ENCODE assay signal across 20 cellular contexts in genomic region chr13:22793598-22794134, GRCh38.
DNase-seq lines count a peak whose midpoint lies in the region; ATAC-seq and TF ChIP-seq lines count a peak whose summit lies in the region.
"Had no signal": no experiment of that assay in that cellular context is flagged by ENCODE, and none has a peak within 500 bp of the region (broad histone marks: within the 10 kb centered on the region; RNA-seq: fewer than 3 reads in every experiment).

No MANE protein-coding gene starts in this region.

- no peaks in the 10 kb centered on the region for H3K9me3 ChIP-seq in cardiac muscle cell (ENCODE audit: low read depth)
- H3K9me3 ChIP-seq in left lung = no peaks in the 10 kb centered on the region
- H3K9me3 ChIP-seq: BLaER1 treated with 17β-estradiol and CSF1 and Interleukin-3, amounts not matched to agents 10 nM and 100 nM; transverse colon had no signal

- H3K4me3 ChIP-seq in cardiac muscle cell (no peak overlapping the region), brain microvascular endothelial cell (ENCODE audit: low read depth, low read length) (no peak overlapping the region), left lung (no peak overlapping the region)
- H3K4me3 ChIP-seq: BLaER1 treated with 17β-estradiol and CSF1 and Interleukin-3, amounts not matched to agents 10 nM and 100 nM; coronary artery; transverse colon had no signal

- TF ChIP-seq CTCF in cardiac muscle cell (IDR thresholded peaks at IDR 0.05; ENCODE audit: low read depth, low read length) (no peak), brain microvascular endothelial cell (IDR thresholded peaks at IDR 0.05; ENCODE audit: low read depth, low read length, missing control alignments) (no peak), left lung (IDR thresholded peaks at IDR 0.05) (no peak), GM13976 (IDR thresholded peaks at IDR 0.05; ENCODE audit: borderline replicate concordance, control extremely low read depth, extremely low read depth, insufficient read depth, missing control alignments) (no peak)

- peak in 1 of 2 donors; percentile 32 for DNase-seq in cardiac muscle cell (ENCODE audit: low read depth in 1 of 2, low spot score in 1 of 2)
- no peak for DNase-seq in left ventricle myocardium superior
- peak; percentile 26 for DNase-seq in brain microvascular endothelial cell
- no peak for DNase-seq in left lung
- no peak for DNase-seq in GM13976 (ENCODE audit: low spot score)
- no peak for DNase-seq in SW 1271 (lab: John Stamatoyannopoulos, UW)
- DNase-seq: erythroblast, KG1, NCI-H1105 treated with DMSO at 0.1 percent for 48 hours, NCI-H2171 treated with DMSO at 0.1 percent for 48 hours, RPMI8226, small intestine, T-cell, transverse colon, WERI-Rb-1 had no signal

- no peak overlapping the region for H3K4me3 Mint-ChIP-seq in stimulated activated memory B cell treated with anti-CD40 and anti-IgM and Interleukin-4, amounts not matched to agents 10 μg/mL and 1 μg/mL and 100 μg/mL, for 72 hours
- H3K4me3 Mint-ChIP-seq: T-cell had no signal

- peak overlapping the region; percentile 44 for H3K27ac ChIP-seq in cardiac muscle cell
- no peak overlapping the region for H3K27ac ChIP-seq in brain microvascular endothelial cell
- H3K27ac ChIP-seq in left lung = no peak overlapping the region
- H3K27ac ChIP-seq: BLaER1 treated with 17β-estradiol and CSF1 and Interleukin-3, amounts not matched to agents 10 nM and 100 nM; coronary artery; parathyroid adenoma; transverse colon; WERI-Rb-1 had no signal

- ATAC-seq in left ventricle myocardium superior = no peak
- ATAC-seq in left lung = peak; percentile 69
- no peak for ATAC-seq in stimulated activated memory B cell treated with anti-CD40 and anti-IgM and Interleukin-4, amounts not matched to agents 10 μg/mL and 1 μg/mL and 100 μg/mL, for 72 hours
- ATAC-seq in GM21786 (IDR thresholded peaks at IDR 0.05; ENCODE audit: unreplicated experiment) = no peak
- ATAC-seq: T-cell had no signal

- H3K27me3 Mint-ChIP-seq in stimulated activated memory B cell treated with anti-CD40 and anti-IgM and Interleukin-4, amounts not matched to agents 10 μg/mL and 1 μg/mL and 100 μg/mL, for 72 hours = no peaks in the 10 kb centered on the region

- no peaks in the 10 kb centered on the region for H3K4me1 Mint-ChIP-seq in stimulated activated memory B cell treated with anti-CD40 and anti-IgM and Interleukin-4, amounts not matched to agents 10 μg/mL and 1 μg/mL and 100 μg/mL, for 72 hours
- H3K4me1 Mint-ChIP-seq: T-cell had no signal

- H3K4me1 ChIP-seq in cardiac muscle cell (ENCODE audit: low read depth) (peaks cover 42% of the 10 kb centered on the region), left lung (no peaks in the 10 kb centered on the region)
- H3K4me1 ChIP-seq: parathyroid adenoma, transverse colon had no signal

- H3K27ac Mint-ChIP-seq in stimulated activated memory B cell treated with anti-CD40 and anti-IgM and Interleukin-4, amounts not matched to agents 10 μg/mL and 1 μg/mL and 100 μg/mL, for 72 hours = no peak overlapping the region
- H3K27ac Mint-ChIP-seq: T-cell had no signal

- H3K9me3 Mint-ChIP-seq in stimulated activated memory B cell treated with anti-CD40 and anti-IgM and Interleukin-4, amounts not matched to agents 10 μg/mL and 1 μg/mL and 100 μg/mL, for 72 hours = no peaks in the 10 kb centered on the region
- H3K9me3 Mint-ChIP-seq: T-cell had no signal

- H3K36me3 Mint-ChIP-seq in stimulated activated memory B cell treated with anti-CD40 and anti-IgM and Interleukin-4, amounts not matched to agents 10 μg/mL and 1 μg/mL and 100 μg/mL, for 72 hours = no peaks in the 10 kb centered on the region
- H3K36me3 Mint-ChIP-seq: T-cell had no signal

- H3K27me3 ChIP-seq in cardiac muscle cell (no peaks in the 10 kb centered on the region), brain microvascular endothelial cell (replicated peaks) (no peaks in the 10 kb centered on the region), left lung (no peaks in the 10 kb centered on the region)
- H3K27me3 ChIP-seq: BLaER1 treated with 17β-estradiol and CSF1 and Interleukin-3, amounts not matched to agents 10 nM and 100 nM had no signal

- no peaks in the 10 kb centered on the region for H3K36me3 ChIP-seq in cardiac muscle cell
- H3K36me3 ChIP-seq in brain microvascular endothelial cell (replicated peaks) = no peaks in the 10 kb centered on the region
- H3K36me3 ChIP-seq in left lung = no peaks in the 10 kb centered on the region
- H3K36me3 ChIP-seq: BLaER1 treated with 17β-estradiol and CSF1 and Interleukin-3, amounts not matched to agents 10 nM and 100 nM; transverse colon; WERI-Rb-1 had no signal

- intact Hi-C loops in left ventricle myocardium superior (cut with micrococcal nuclease) (no loop called here), left lung (cut with DNase I) (no loop called here)

- in situ Hi-C loops in brain microvascular endothelial cell (cut with HindIII; ENCODE audit: low pct_ligation_motif_present, low sequenced_read_pairs) = no loop called here
- in situ Hi-C loops in GM13976 (cut with MboI; ENCODE audit: low sequenced_read_pairs, unreplicated experiment) = loop anchor here (25.0 kb wide), 1 partner anchor 1156 kb away; no protein-coding TSS in a partner anchor
